Comparison of ENCODE assay signal across 8 cellular contexts in the genomic region with DNA sequence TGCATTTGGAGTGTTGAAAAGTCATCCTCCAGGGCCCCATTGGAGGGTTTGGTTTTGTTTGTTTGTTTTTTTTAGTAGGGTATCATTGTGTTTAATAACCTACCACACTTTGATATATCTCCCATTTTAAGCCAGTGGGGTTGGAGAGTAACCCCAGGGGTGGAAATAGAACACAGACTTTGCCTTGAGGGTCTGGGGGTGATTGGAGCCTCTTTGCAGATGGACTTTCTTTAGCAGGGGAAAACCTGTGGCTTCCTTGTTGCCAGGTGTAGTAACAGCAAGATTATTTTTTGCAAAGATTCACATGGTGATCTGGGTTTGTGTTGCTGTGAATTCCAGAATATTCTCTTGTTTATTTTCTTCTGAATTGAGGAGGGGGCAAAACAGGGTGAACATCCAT. TPM values are rescaled to one million over a fixed set of nuclear protein-coding genes. Genes with fewer than 3 reads are reported as not detected.
DNase-seq lines count a peak whose midpoint lies in the region; ATAC-seq and TF ChIP-seq lines count a peak whose summit lies in the region.

No MANE protein-coding gene starts in this region.

- H3K18ac ChIP-seq in trophoblast cell (ENCODE audit: low read length) = no peak overlapping the region

- H2BK12ac ChIP-seq in trophoblast cell (ENCODE audit: low read length) = no peak overlapping the region

- no peaks in the 10 kb centered on the region for H3K9me3 Mint-ChIP-seq in Calu3 (ENCODE audit: low read depth, unreplicated experiment)

- peaks cover 30% of the 10 kb centered on the region for H3K36me3 Mint-ChIP-seq in Calu3 (ENCODE audit: insufficient read depth, unreplicated experiment)

- H3K9me2 ChIP-seq in PC-9 (ENCODE audit: insufficient read depth) = no peaks in the 10 kb centered on the region

- H3K27me3 ChIP-seq in PC-9 (ENCODE audit: insufficient read depth, low read depth) (no peaks in the 10 kb centered on the region), trophoblast cell (ENCODE audit: insufficient read depth, low read length) (no peaks in the 10 kb centered on the region)

- BruUV-seq in Calu3 (replicated peaks; lab: Mats Ljungman, UMichigan) (no TSS peak), PC-9 (replicated peaks; lab: Mats Ljungman, UMichigan) (no TSS peak)

- ATAC-seq in GM18498 (IDR thresholded peaks at IDR 0.05; ENCODE audit: unreplicated experiment) = no peak

- peaks cover 10% of the 10 kb centered on the region for H3K79me1 ChIP-seq in trophoblast cell (ENCODE audit: low read length)

- no peak overlapping the region for H3K9ac ChIP-seq in trophoblast cell (ENCODE audit: low read length)

- H2AFZ ChIP-seq in PC-9 (peak overlapping the region; percentile 61), trophoblast cell (ENCODE audit: insufficient read depth, low read length, poor library complexity) (no peak overlapping the region)

- peak overlapping the region; percentile 76 for H3K27ac Mint-ChIP-seq in Calu3 (ENCODE audit: unreplicated experiment)

- H3K9me3 ChIP-seq in PC-9 (ENCODE audit: insufficient read depth, low read depth) (no peaks in the 10 kb centered on the region), trophoblast cell (ENCODE audit: insufficient read depth, low read depth, low read length) (no peaks in the 10 kb centered on the region)

- peak overlapping the region; percentile 96 for H3K4me3 ChIP-seq in PC-9
- H3K4me3 ChIP-seq in epithelial cell of proximal tubule (ENCODE audit: low read depth, low read length) = peak overlapping the region; percentile 91
- no peak overlapping the region for H3K4me3 ChIP-seq in trophoblast cell (ENCODE audit: low read depth, low read length)

- no peak overlapping the region for H3K14ac ChIP-seq in trophoblast cell (ENCODE audit: low read length)

- no peaks in the 10 kb centered on the region for H3K27me3 Mint-ChIP-seq in Calu3 (ENCODE audit: unreplicated experiment)

- peaks cover 43% of the 10 kb centered on the region for H4K20me1 ChIP-seq in PC-9 (ENCODE audit: insufficient read depth)

- POLR2A ChIA-PET in PC-9 (lab: Charles Lee; ENCODE audit: unreplicated experiment) = no interaction called here

- H4K91ac ChIP-seq in trophoblast cell (ENCODE audit: low read depth, low read length) = no peak overlapping the region

- peaks cover 42% of the 10 kb centered on the region for H3K4me1 ChIP-seq in PC-9 (replicated peaks; ENCODE audit: insufficient read depth)
- H3K4me1 ChIP-seq in trophoblast cell (ENCODE audit: control insufficient read depth in 1 of 2, insufficient read depth in 2 of 2, low read length in 2 of 2) = peaks cover 5 to 11% of the 10 kb centered on the region in 2 experiments

- peak overlapping the region; percentile 90 for H3K4me3 Mint-ChIP-seq in Calu3 (ENCODE audit: low read depth, unreplicated experiment)

- DNase-seq in Calu3 (no peak), PC-9 (no peak), epithelial cell of proximal tubule (ENCODE audit: low read depth) (no peak), trophoblast cell (no peak), NCI-H146 (lab: John Stamatoyannopoulos, UW) (no peak), NOMO-1 treated with dmso at 0.1 percent for 144 hours (lab: John Stamatoyannopoulos, UW; ENCODE audit: unreplicated experiment) (no peak), NCI-H748 (lab: John Stamatoyannopoulos, UW; ENCODE audit: unreplicated experiment) (no peak)

- H3K36me3 ChIP-seq in PC-9 (ENCODE audit: low read depth) (no peaks in the 10 kb centered on the region), trophoblast cell (ENCODE audit: control insufficient read depth in 1 of 2, insufficient read depth in 2 of 2, low read length in 2 of 2) (no peaks in the 10 kb centered on the region)

- intact Hi-C loops in Calu3 (cut with micrococcal nuclease; ENCODE audit: unreplicated experiment) = no loop called here
- intact Hi-C loops in PC-9 (cut with micrococcal nuclease; ENCODE audit: unreplicated experiment) = no loop called here

- no peak overlapping the region for H4K8ac ChIP-seq in trophoblast cell (ENCODE audit: low read depth, low read length)

- H3K4ac ChIP-seq in trophoblast cell (ENCODE audit: low read depth, low read length) = peak overlapping the region; percentile 65

- no peak overlapping the region for H2BK5ac ChIP-seq in trophoblast cell (ENCODE audit: low read depth, low read length, poor library complexity)

- H2BK120ac ChIP-seq in trophoblast cell (ENCODE audit: insufficient read depth, low read length, poor library complexity) = no peak overlapping the region

- H3K4me1 Mint-ChIP-seq in Calu3 (ENCODE audit: low read depth, unreplicated experiment) = peaks cover 53% of the 10 kb centered on the region

- H3K4me2 ChIP-seq in PC-9 (peak overlapping the region; percentile 100), trophoblast cell (ENCODE audit: low read length) (peak overlapping the region; percentile 75)

- CTCF ChIA-PET in Calu3 (lab: Charles Lee) (interaction anchor here (0.8 to 1.4 kb wide), 4 partner anchors 16 to 95 kb away, joined by 3 to 7 read pairs (median 6); no protein-coding TSS in a partner anchor), PC-9 (lab: Charles Lee) (interaction anchor here (0.6 kb wide), 1 partner anchor 91 kb away, joined by 7 read pairs; no protein-coding TSS in a partner anchor)

- no peak overlapping the region for H2AK5ac ChIP-seq in trophoblast cell (ENCODE audit: low read length)

- H3F3A ChIP-seq in PC-9 (ENCODE audit: insufficient read depth, low read depth) = peaks cover 40% of the 10 kb centered on the region

- peak overlapping the region; percentile 61 for H3K27ac ChIP-seq in PC-9
- no peak overlapping the region for H3K27ac ChIP-seq in trophoblast cell (ENCODE audit: low read depth, low read length)

- TF ChIP-seq CTCF in Calu3 (IDR thresholded peaks at IDR 0.05; ENCODE audit: unreplicated experiment) (no peak), PC-9 (conservative IDR thresholded peaks at IDR 0.05) (no peak), epithelial cell of proximal tubule (conservative IDR thresholded peaks at IDR 0.05; ENCODE audit: low read depth, low read length) (no peak)

- H3K23ac ChIP-seq in trophoblast cell (ENCODE audit: low read length) = no peak overlapping the region

- H4K12ac ChIP-seq in trophoblast cell (ENCODE audit: low read depth, low read length) = no peak overlapping the region

- H3K79me2 ChIP-seq in PC-9 (ENCODE audit: low read depth) (peaks cover 68% of the 10 kb centered on the region), trophoblast cell (ENCODE audit: control insufficient read depth, insufficient read depth, low read length, poor library complexity) (peaks cover 8% of the 10 kb centered on the region)

RNA-seq across cellular contexts. Expression of gene ABCC1, which starts 1.5 kb away (rescaled TPM):
- total RNA-seq in Calu3 (2022) (46.3 and 46.4 TPM in 2 replicates), PC-9 (2021) (139 and 146 TPM in 2 replicates), epithelial cell of proximal tubule (15.9 and 18.1 TPM in 2 replicates)
- 15.6 and 16.1 TPM in 2 replicates for polyA plus RNA-seq in trophoblast cell (2013)
